7 cellular contexts compared by ENCODE assay signal in genomic region chr1:3068400-3069361, GRCh38. TPM values are rescaled to one million over a fixed set of nuclear protein-coding genes. Genes with fewer than 3 reads are reported as not detected.
DNase-seq lines count a peak whose midpoint lies in the region; ATAC-seq, FAIRE-seq and TF ChIP-seq lines count a peak whose summit lies in the region.

Gene PRDM16 (plus strand): TSS chr1:3069203. CDS start chr1:3069260, 57 bp downstream.

- no peak within 1 kb of the TSS for H2AFZ ChIP-seq in neural cell (ENCODE audit: low read depth, low read length)

- peak; percentile 90 for DNase-seq in H54 (ENCODE audit: insufficient read length, low spot score)
- peak; percentile 47 for DNase-seq in WERI-Rb-1
- peak; percentile 24 for DNase-seq in fibroblast of gingiva (ENCODE audit: low read depth)
- no peak for DNase-seq in SIG-M5 (lab: John Stamatoyannopoulos, UW)
- no peak for DNase-seq in NCI-H1417 (lab: John Stamatoyannopoulos, UW)

- peak within 1 kb of the TSS; percentile 48 for H3K4me2 ChIP-seq in neural cell (ENCODE audit: low read length)

- TF ChIP-seq CTCF in WERI-Rb-1 (IDR thresholded peaks at IDR 0.05; ENCODE audit: low read depth, low read length) (no peak), neural cell (IDR thresholded peaks at IDR 0.05; ENCODE audit: poor library complexity, severe bottlenecking) (no peak)

- H3K9ac ChIP-seq in neural cell (ENCODE audit: low read length) = peak within 1 kb of the TSS; percentile 58

- no peak for TF ChIP-seq RAD21 in neural cell (conservative IDR thresholded peaks at IDR 0.05)

- no peaks in the 10 kb centered on the region for H3K36me3 ChIP-seq in WERI-Rb-1
- H3K36me3 ChIP-seq in neural cell (ENCODE audit: insufficient read depth, low read length) = no peaks in the 10 kb centered on the region

- no peaks in the 10 kb centered on the region for H4K20me1 ChIP-seq in neural cell (ENCODE audit: insufficient read depth)

- no peak; the same call in 1 of the 2 replicates for TF ChIP-seq POLR2A in H54 (IDR thresholded peaks at IDR 0.05; ENCODE audit: low read depth, low read length)

- H3K9me2 ChIP-seq in neural cell (ENCODE audit: insufficient read depth, low read length) = no peaks in the 10 kb centered on the region

- no peak for ATAC-seq in HG02759 (IDR thresholded peaks at IDR 0.05; ENCODE audit: unreplicated experiment)

- H3K27me3 ChIP-seq in WERI-Rb-1 (ENCODE audit: insufficient read depth, low read depth, severe bottlenecking) (peaks cover 19% of the 10 kb centered on the region), neural cell (ENCODE audit: insufficient read depth, low read depth, low read length) (peaks cover 53% of the 10 kb centered on the region)

- H3K9me3 ChIP-seq in WERI-Rb-1 (ENCODE audit: severe bottlenecking) = no peaks in the 10 kb centered on the region
- no peaks in the 10 kb centered on the region for H3K9me3 ChIP-seq in neural cell (ENCODE audit: low read length)

- no peak for TF ChIP-seq EP300 in neural cell (conservative IDR thresholded peaks at IDR 0.05; ENCODE audit: poor library complexity, severe bottlenecking)

- no peaks in the 10 kb centered on the region for H3F3A ChIP-seq in neural cell (ENCODE audit: insufficient read depth, low read length, poor library complexity, severe bottlenecking)

- H3K4me3 ChIP-seq in WERI-Rb-1 (ENCODE audit: low read depth, low read length) = peak within 1 kb of the TSS; percentile 47
- peak within 1 kb of the TSS; percentile 71 for H3K4me3 ChIP-seq in neural cell (ENCODE audit: low read length)

- H3K79me2 ChIP-seq in neural cell (replicated peaks; ENCODE audit: insufficient read depth, low read length) = peaks cover 79% of the 10 kb centered on the region

- FAIRE-seq in H54 (lab: Jason Lieb, UNC) = no peak

- H3K27ac ChIP-seq in WERI-Rb-1 = no peak within 1 kb of the TSS
- no peak within 1 kb of the TSS for H3K27ac ChIP-seq in neural cell (ENCODE audit: low read length)

TF ChIP-seq in neural cell, 6 proteins besides CTCF, POLR2A, EP300 and RAD21:
- TF ChIP-seq SMC3 (conservative IDR thresholded peaks at IDR 0.05; ENCODE audit: poor library complexity) (peak; percentile 15), EZH2 (IDR thresholded peaks at IDR 0.05; ENCODE audit: borderline replicate concordance, insufficient read depth, low read length, poor library complexity, severe bottlenecking) (peak; percentile 72), TAF1 (IDR thresholded peaks at IDR 0.05; ENCODE audit: low read depth) (no peak)

RNA-seq across cellular contexts. Expression of gene PRDM16, which starts in this region (rescaled TPM):
- 0.16 and 0.21 TPM in 2 replicates for polyA plus RNA-seq in neural cell
- polyA minus RNA-seq in neural cell = 2.7 and 5.1 TPM in 2 replicates

Comparison
In these comparisons a context has a peak if more than half of its experiments do, and no peak if none do; other contexts are left out.
1. DNase-seq: peak in H54 (single experiment), WERI-Rb-1 (single experiment) and fibroblast of gingiva (single experiment); none in SIG-M5 (single experiment) and NCI-H1417 (0 of 3).